ENCODE assay signal across 20 cellular contexts in genomic region chr11:12737024-12737423, GRCh38.
A peak's percentile ranks its signal among the peaks of the same experiment; 100 is the strongest.
DNase-seq lines count a peak whose midpoint lies in the region; ATAC-seq, FAIRE-seq and TF ChIP-seq lines count a peak whose summit lies in the region.
"Had no signal": no experiment of that assay in that cellular context is flagged by ENCODE, and none has a peak within 500 bp of the region (broad histone marks: within the 10 kb centered on the region; RNA-seq: fewer than 3 reads in every experiment).

No MANE protein-coding gene starts in this region.

- no peaks in the 10 kb centered on the region for H4K20me1 ChIP-seq in K562 (replicated peaks; ENCODE audit: control insufficient read depth, insufficient read depth, low read length)
- H4K20me1 ChIP-seq in osteoblast (ENCODE audit: insufficient read depth, low read length) = peaks cover 91% of the 10 kb centered on the region
- H4K20me1 ChIP-seq: BLaER1 had no signal

- in situ Hi-C loops in K562 (cut with MboI) = no loop called here

- peak overlapping the region; percentile 29; the same call in 1 of the 2 replicates for H3K4me2 ChIP-seq in K562 (ENCODE audit: insufficient read depth, low read length)
- no peak overlapping the region for H3K4me2 ChIP-seq in osteoblast (ENCODE audit: insufficient read depth, low read length)
- H3K4me2 ChIP-seq: BLaER1 had no signal

- no peak overlapping the region for H3K27ac ChIP-seq in K562 (ENCODE audit: extremely low read depth, low read depth, low read length)
- H3K27ac ChIP-seq in psoas muscle = peak overlapping the region; percentile 52
- H3K27ac ChIP-seq in right lobe of liver = no peak overlapping the region
- no peak overlapping the region for H3K27ac ChIP-seq in osteoblast (ENCODE audit: low read depth, low read length)
- H3K27ac ChIP-seq: BLaER1 had no signal

- no peaks in the 10 kb centered on the region; the same call in 2 of the 3 replicates for H3K79me2 ChIP-seq in K562 (ENCODE audit: control insufficient read depth, insufficient read depth, low read length)
- peaks cover 98% of the 10 kb centered on the region for H3K79me2 ChIP-seq in osteoblast (ENCODE audit: insufficient read depth, low read length)

- no peaks in the 10 kb centered on the region for H3K27me3 ChIP-seq in K562 (ENCODE audit: control insufficient read depth in 2 of 2, insufficient read depth in 2 of 2, low read length in 2 of 2)
- no peaks in the 10 kb centered on the region for H3K27me3 ChIP-seq in psoas muscle (ENCODE audit: insufficient read depth in 3 of 3, low read length in 2 of 3)
- no peaks in the 10 kb centered on the region for H3K27me3 ChIP-seq in right lobe of liver
- no peaks in the 10 kb centered on the region for H3K27me3 ChIP-seq in osteoblast (ENCODE audit: insufficient read depth, low read length)
- H3K27me3 ChIP-seq: BE2C, BLaER1 had no signal

- H3K4me1 Mint-ChIP-seq in mesothelial cell of epicardium = peaks cover 41% of the 10 kb centered on the region

- H3K4me3 ChIP-seq in K562 (no peak overlapping the region), psoas muscle (no peak overlapping the region), right lobe of liver (no peak overlapping the region), osteoblast (ENCODE audit: insufficient read depth, low read length) (no peak overlapping the region)
- H3K4me3 ChIP-seq: BLaER1 had no signal

- H3K36me3 ChIP-seq in K562 (ENCODE audit: control insufficient read depth, insufficient read depth, low read length) (no peaks in the 10 kb centered on the region), psoas muscle (ENCODE audit: insufficient read depth in 1 of 2, low read depth in 1 of 2) (no peaks in the 10 kb centered on the region), right lobe of liver (no peaks in the 10 kb centered on the region), osteoblast (ENCODE audit: insufficient read depth, low read length) (no peaks in the 10 kb centered on the region)
- H3K36me3 ChIP-seq: BE2C, BLaER1 had no signal

- peaks cover 3% of the 10 kb centered on the region for H3K36me3 Mint-ChIP-seq in mesothelial cell of epicardium
- H3K36me3 Mint-ChIP-seq: CD8-positive, alpha-beta T cell had no signal

- no peak overlapping the region for H3K9ac ChIP-seq in K562 (ENCODE audit: insufficient read depth in 1 of 2, low read depth in 2 of 2, low read length in 2 of 2)
- H3K9ac ChIP-seq: BLaER1 had no signal

- peak; percentile 66 for ATAC-seq in K562
- ATAC-seq in psoas muscle = no peak
- no peak for ATAC-seq in right lobe of liver
- ATAC-seq: CD8-positive, alpha-beta T cell had no signal

- peak; percentile 62 for FAIRE-seq in K562 (lab: Jason Lieb, UNC)
- FAIRE-seq: A204.1, D721Med, G401.6, GM12891 had no signal

- H3K4me1 ChIP-seq in K562 (replicated peaks in 1 of 2; ENCODE audit: control insufficient read depth in 2 of 2, insufficient read depth in 2 of 2, low read length in 2 of 2) (peaks cover 0 to 11% of the 10 kb centered on the region in 2 experiments; a peak in 2 of 5 replicates), psoas muscle (peaks cover 33% of the 10 kb centered on the region), right lobe of liver (no peaks in the 10 kb centered on the region), osteoblast (ENCODE audit: insufficient read depth, low read length) (peaks cover 5% of the 10 kb centered on the region)
- H3K4me1 ChIP-seq: BLaER1 had no signal

- H3K9me1 ChIP-seq in K562 (ENCODE audit: control insufficient read depth, insufficient read depth, low read length) = no peaks in the 10 kb centered on the region

- no peak for TF ChIP-seq EP300 in K562 (IDR thresholded peaks at IDR 0.05; ENCODE audit: low read length)

- no peak for TF ChIP-seq RAD21 in K562 (CRISPR knock-in tag; conservative IDR thresholded peaks at IDR 0.05 in 1 of 2, IDR thresholded peaks at IDR 0.05 in 1 of 2)

- H2AFZ ChIP-seq in K562 (ENCODE audit: low read depth, low read length) = no peak overlapping the region
- H2AFZ ChIP-seq in osteoblast (ENCODE audit: low read length) = no peak overlapping the region

- peak in 2 of 4 experiments; percentile 25 to 33 for DNase-seq in K562 (ENCODE audit: extremely low read depth in 1 of 4, low spot score in 3 of 4)
- DNase-seq in mesothelial cell of epicardium (ENCODE audit: low spot score in 2 of 2, unreplicated experiment in 2 of 2) = no peak
- no peak for DNase-seq in psoas muscle
- no peak for DNase-seq in right lobe of liver
- no peak for DNase-seq in osteoblast (ENCODE audit: insufficient read length, low spot score, missing footprints)
- DNase-seq: 8988T; ACHN; BE2C; C1 segment of cervical spinal cord; Caco-2; Calu3; CD4-positive, alpha-beta T cell; CD8-positive, alpha-beta T cell; DMS79 treated with DMSO at 0.1 percent for 48 hours; GF-D8 had no signal

- no peak overlapping the region for H3K4me3 Mint-ChIP-seq in mesothelial cell of epicardium
- H3K4me3 Mint-ChIP-seq: CD4-positive, alpha-beta T cell; CD8-positive, alpha-beta T cell had no signal

- H3K27me3 Mint-ChIP-seq in mesothelial cell of epicardium (ENCODE audit: low read depth) = no peaks in the 10 kb centered on the region

- no peak for TF ChIP-seq POLR2A in K562 (conservative IDR thresholded peaks at IDR 0.05)
- no peak for TF ChIP-seq POLR2A in right lobe of liver (IDR thresholded peaks at IDR 0.05)

- TF ChIP-seq CTCF in K562 (IDR thresholded peaks at IDR 0.05 in 2 of 3, conservative IDR thresholded peaks at IDR 0.05 in 1 of 3; ENCODE audit: insufficient read depth in 2 of 3, low read depth in 1 of 3, low read length in 3 of 3) (no peak), mesothelial cell of epicardium (IDR thresholded peaks at IDR 0.05; ENCODE audit: unreplicated experiment) (no peak), psoas muscle (IDR thresholded peaks at IDR 0.05) (no peak), right lobe of liver (IDR thresholded peaks at IDR 0.05) (no peak), osteoblast (IDR thresholded peaks at IDR 0.05; ENCODE audit: extremely low read depth, low read depth, low read length) (no peak)

- CTCF ChIA-PET in K562 (lab: Yijun Ruan, JAX; ENCODE audit: low intra/inter-chr PET ratio) = no interaction called here

- peak overlapping the region; percentile 33 for H3K27ac Mint-ChIP-seq in mesothelial cell of epicardium
- H3K27ac Mint-ChIP-seq: CD4-positive, alpha-beta T cell; CD8-positive, alpha-beta T cell had no signal

- intact Hi-C loops in K562 (cut with micrococcal nuclease) (no loop called here), psoas muscle (cut with DNase I) (no loop called here), right lobe of liver (cut with DNase I) (no loop called here)

- 12% methylated on average over 2 of the region's 2 CpGs for WGBS in K562 (ENCODE audit: insufficient coverage, low coverage, missing lambda C conversion rate)
- WGBS in psoas muscle, 3 donors = 67 to 90% (median 75%) methylated on average over 2 of the region's 2 CpGs
- 39% methylated on average over 2 of the region's 2 CpGs for WGBS in right lobe of liver (ENCODE audit: insufficient coverage, low coverage, low lambda C conversion rate, missing lambda C conversion rate)

- no peaks in the 10 kb centered on the region for H3K9me3 ChIP-seq in K562 (replicated peaks; ENCODE audit: control insufficient read depth, insufficient read depth, low read depth, low read length)
- no peaks in the 10 kb centered on the region for H3K9me3 ChIP-seq in psoas muscle
- H3K9me3 ChIP-seq in right lobe of liver = no peaks in the 10 kb centered on the region
- H3K9me3 ChIP-seq in osteoblast (ENCODE audit: low read depth, low read length) = no peaks in the 10 kb centered on the region
- H3K9me3 ChIP-seq: BE2C, BLaER1, Caco-2 had no signal

- POLR2A ChIA-PET in K562 (lab: Yijun Ruan, JAX) = interaction anchor here (1.5 kb wide), 1 partner anchor 9 kb away, joined by 4 read pairs; no protein-coding TSS in a partner anchor

- no TSS peak for BruUV-seq in K562 (replicated peaks; lab: Mats Ljungman, UMichigan)

- peaks cover 3% of the 10 kb centered on the region for H3K9me3 Mint-ChIP-seq in mesothelial cell of epicardium
- H3K9me3 Mint-ChIP-seq: CD8-positive, alpha-beta T cell had no signal

TF ChIP-seq in K562, 482 proteins besides CTCF, POLR2A, EP300 and RAD21 (continues in another document):
- TF ChIP-seq ZBTB1 (CRISPR knock-in tag; IDR thresholded peaks at IDR 0.05; ENCODE audit: borderline replicate concordance, low read depth) (no peak), CREB1 (IDR thresholded peaks at IDR 0.05) (no peak), CREB1 (CRISPR knock-in tag; IDR thresholded peaks at IDR 0.05) (no peak), ZNF311 (CRISPR knock-in tag; IDR thresholded peaks at IDR 0.05) (no peak), AFF1 (IDR thresholded peaks at IDR 0.05; ENCODE audit: low read depth in 1 of 2, partially characterized antibody in 2 of 2) (no peak), SOX6 (IDR thresholded peaks at IDR 0.05) (peak; percentile 53), TCF3 (CRISPR knock-in tag; IDR thresholded peaks at IDR 0.05) (peak; percentile 62), ZNF717 (CRISPR knock-in tag; IDR thresholded peaks at IDR 0.05) (no peak), NBN (IDR thresholded peaks at IDR 0.05; ENCODE audit: low read depth) (no peak), ZNF764 (CRISPR knock-in tag; IDR thresholded peaks at IDR 0.05; ENCODE audit: low read depth) (no peak)
